In the genomic region with DNA sequence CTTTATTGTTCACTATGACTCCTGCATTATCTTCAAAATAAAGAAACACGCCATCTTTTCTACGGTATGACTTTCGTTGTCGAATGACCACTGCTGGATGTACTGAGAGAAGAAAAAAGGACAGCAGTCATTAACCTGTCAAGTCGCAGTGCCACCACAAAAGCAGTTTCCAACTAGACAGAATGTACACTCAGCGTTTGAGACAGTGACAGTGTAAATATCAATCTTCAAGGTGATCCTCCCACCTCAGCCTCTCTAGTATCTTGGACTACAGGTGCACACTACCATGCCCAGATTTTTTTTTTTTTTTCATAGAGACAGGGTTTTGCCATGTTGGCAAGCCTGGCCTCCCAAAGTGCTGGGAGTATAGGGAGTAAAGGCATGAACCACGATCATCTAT, we compare ENCODE assay signal across 11 cellular contexts. TPM values are rescaled to one million over a fixed set of nuclear protein-coding genes. Genes with fewer than 3 reads are reported as not detected.
DNase-seq lines count a peak whose midpoint lies in the region; ATAC-seq and TF ChIP-seq lines count a peak whose summit lies in the region.
"Had no signal": no experiment of that assay in that cellular context is flagged by ENCODE, and none has a peak within 500 bp of the region (broad histone marks: within the 10 kb centered on the region; RNA-seq: fewer than 3 reads in every experiment).

No MANE protein-coding gene starts in this region.

- no peaks in the 10 kb centered on the region for H3K27me3 Mint-ChIP-seq in activated CD4-positive, alpha-beta T cell treated with anti-CD3 and anti-CD28 coated beads for 36 hours
- no peaks in the 10 kb centered on the region for H3K27me3 Mint-ChIP-seq in endodermal cell (ENCODE audit: insufficient read depth)
- H3K27me3 Mint-ChIP-seq in osteocyte (ENCODE audit: unreplicated experiment): no peaks in the 10 kb centered on the region

- H2AFZ ChIP-seq in OCI-LY1 (ENCODE audit: low read length): no peak overlapping the region

- no peak for DNase-seq in activated CD4-positive, alpha-beta T cell treated with anti-CD3 and anti-CD28 coated beads for 36 hours
- no peak for DNase-seq in activated CD4-positive, alpha-beta T cell treated with anti-CD3 and anti-CD28 coated beads, Interleukin-2, amount 50 U/mL, for 48 hours
- DNase-seq in endodermal cell: no peak
- no peak for DNase-seq in osteocyte (ENCODE audit: extremely low spot score, unreplicated experiment)
- DNase-seq in amygdala (lab: John Stamatoyannopoulos, UW): no peak
- DNase-seq: activated CD4-positive, alpha-beta T cell treated with anti-CD3 and anti-CD28 coated beads for 1 hour; NCI-H2171 treated with DMSO at 0.1 percent for 48 hours; stimulated activated naive CD4-positive, alpha-beta T cell treated with Interleukin-2 at 50 U/mL for 16 hours had no signal

- ATAC-seq in activated CD4-positive, alpha-beta T cell treated with anti-CD3 and anti-CD28 coated beads for 36 hours: no peak
- no peak for ATAC-seq in HG02763 (IDR thresholded peaks at IDR 0.05; ENCODE audit: unreplicated experiment)
- no peak for ATAC-seq in GM21367 (IDR thresholded peaks at IDR 0.05; ENCODE audit: unreplicated experiment)

- H3K9ac ChIP-seq in OCI-LY1 (ENCODE audit: low read length) (no peak overlapping the region), endodermal cell (ENCODE audit: extremely low read depth, low read length, poor library complexity, severe bottlenecking) (peak overlapping the region; percentile 12)

- H3K9me2 ChIP-seq in OCI-LY1 (ENCODE audit: low read depth, low read length): no peaks in the 10 kb centered on the region

- no peak for TF ChIP-seq CTCF in OCI-LY1 (IDR thresholded peaks at IDR 0.05; ENCODE audit: low read length)
- TF ChIP-seq CTCF in endodermal cell (conservative IDR thresholded peaks at IDR 0.05): no peak
- no peak for TF ChIP-seq CTCF in osteocyte (IDR thresholded peaks at IDR 0.05)

- H3K27ac Mint-ChIP-seq in activated CD4-positive, alpha-beta T cell treated with anti-CD3 and anti-CD28 coated beads for 36 hours: peak overlapping the region; percentile 56
- H3K27ac Mint-ChIP-seq in endodermal cell (no peak overlapping the region), osteocyte (ENCODE audit: unreplicated experiment) (peak overlapping the region; percentile 19)

- POLR2A ChIA-PET in activated CD4-positive, alpha-beta T cell treated with anti-CD3 and anti-CD28 coated beads for 36 hours (lab: Charles Lee): interaction anchor here (0.8 kb wide), 1 partner anchor 20 kb away, joined by 3 read pairs; no protein-coding TSS in a partner anchor

- peaks cover 27% of the 10 kb centered on the region for H3K79me2 ChIP-seq in OCI-LY1 (ENCODE audit: insufficient read depth, low read length)

- no peak overlapping the region for H3K27ac ChIP-seq in OCI-LY1 (ENCODE audit: low read depth, low read length, poor library complexity, severe bottlenecking)
- no peak overlapping the region for H3K27ac ChIP-seq in endodermal cell (ENCODE audit: low read depth, low read length)

- H3K36me3 ChIP-seq in OCI-LY1 (ENCODE audit: insufficient read depth, low read length) (peaks cover 66% of the 10 kb centered on the region), endodermal cell (ENCODE audit: control insufficient read depth, insufficient read depth, low read length) (peaks cover 57% of the 10 kb centered on the region)

- H3K4me1 ChIP-seq in OCI-LY1 (ENCODE audit: insufficient read depth, low read length, severe bottlenecking) (peaks cover 33% of the 10 kb centered on the region), endodermal cell (ENCODE audit: control insufficient read depth, insufficient read depth, low read length) (no peaks in the 10 kb centered on the region)

- no peaks in the 10 kb centered on the region for H3K9me3 Mint-ChIP-seq in activated CD4-positive, alpha-beta T cell treated with anti-CD3 and anti-CD28 coated beads for 36 hours (ENCODE audit: low read depth)
- H3K9me3 Mint-ChIP-seq in endodermal cell (no peaks in the 10 kb centered on the region), osteocyte (ENCODE audit: unreplicated experiment) (no peaks in the 10 kb centered on the region)

- CTCF ChIA-PET in activated CD4-positive, alpha-beta T cell treated with anti-CD3 and anti-CD28 coated beads for 36 hours (lab: Charles Lee): interaction anchor here (1.2 kb wide), 1 partner anchor 89 kb away, joined by 3 read pairs; no protein-coding TSS in a partner anchor

- WGBS in endodermal cell (ENCODE audit: insufficient coverage in 1 of 2, insufficient read length in 1 of 2), 2 experiments: 97% methylated on average over 6 to 7 of the region's 7 CpGs

- H3K4me3 ChIP-seq in OCI-LY1 (ENCODE audit: low read depth, low read length, poor library complexity, severe bottlenecking): peak overlapping the region; percentile 78
- peak overlapping the region; percentile 97 for H3K4me3 ChIP-seq in endodermal cell (ENCODE audit: low read length)

- H3K4me1 Mint-ChIP-seq in activated CD4-positive, alpha-beta T cell treated with anti-CD3 and anti-CD28 coated beads for 36 hours: peaks cover 45% of the 10 kb centered on the region
- H3K4me1 Mint-ChIP-seq in endodermal cell (peaks cover 27% of the 10 kb centered on the region), osteocyte (ENCODE audit: unreplicated experiment) (peaks cover 38% of the 10 kb centered on the region)

- H3F3A ChIP-seq in OCI-LY1 (ENCODE audit: insufficient read depth, low read length): peaks cover 22% of the 10 kb centered on the region; the same call in 1 of the 2 replicates

- H3K4me2 ChIP-seq in OCI-LY1 (ENCODE audit: low read length): peak overlapping the region; percentile 71

- H3K27me3 ChIP-seq in OCI-LY1 (ENCODE audit: insufficient read depth, low read length) (no peaks in the 10 kb centered on the region), endodermal cell (ENCODE audit: control insufficient read depth, insufficient read depth, low read length, poor library complexity, severe bottlenecking) (no peaks in the 10 kb centered on the region)

- no peaks in the 10 kb centered on the region; the same call in 1 of the 2 replicates for H4K20me1 ChIP-seq in OCI-LY1 (ENCODE audit: insufficient read depth, low read length)

- H3K9me3 ChIP-seq in OCI-LY1 (ENCODE audit: low read length) (no peaks in the 10 kb centered on the region), endodermal cell (ENCODE audit: control insufficient read depth, low read length) (no peaks in the 10 kb centered on the region)

- intact Hi-C loops in activated CD4-positive, alpha-beta T cell treated with anti-CD3 and anti-CD28 coated beads for 36 hours (cut with DNase I, micrococcal nuclease): loop anchor here (5.0 to 10.0 kb wide), 3 partner anchors 98 to 552 kb away; partner anchors contain the start of genes EPOP (in 1 of the 2), FBXL20 (in 1 of the 2) and PSMB3 (in 1 of the 2)

- peak overlapping the region; percentile 99 for H3K4me3 Mint-ChIP-seq in activated CD4-positive, alpha-beta T cell treated with anti-CD3 and anti-CD28 coated beads for 36 hours
- H3K4me3 Mint-ChIP-seq in endodermal cell (peak overlapping the region; percentile 99), osteocyte (ENCODE audit: unreplicated experiment) (peak overlapping the region; percentile 98)

- H3K36me3 Mint-ChIP-seq in activated CD4-positive, alpha-beta T cell treated with anti-CD3 and anti-CD28 coated beads for 36 hours (ENCODE audit: low read depth): peaks cover 65% of the 10 kb centered on the region
- H3K36me3 Mint-ChIP-seq in endodermal cell (ENCODE audit: low read depth) (peaks cover 66% of the 10 kb centered on the region), osteocyte (ENCODE audit: unreplicated experiment) (peaks cover 51% of the 10 kb centered on the region)

RNA-seq across cellular contexts. Expression of gene RPL23, which starts 3.1 kb away (rescaled TPM):
- total RNA-seq in activated CD4-positive, alpha-beta T cell treated with anti-CD3 and anti-CD28 coated beads for 36 hours: 1,000 to 10,000 TPM; 1,886 to 1,896 TPM
- total RNA-seq in endodermal cell (1,000 to 10,000 TPM; 1,194 to 1,262 TPM), osteocyte (1,245 and 1,310 TPM in 2 replicates)
- 2,291 TPM for polyA plus RNA-seq in endodermal cell (2013, experiment 1 of 2)
- 2,039 TPM for polyA plus RNA-seq in endodermal cell (2013, experiment 2 of 2)

RNA-seq across cellular contexts. Expression of gene LASP1, which starts 19.5 kb away (rescaled TPM):
- total RNA-seq in activated CD4-positive, alpha-beta T cell treated with anti-CD3 and anti-CD28 coated beads for 36 hours: 100 to 1,000 TPM; 119 to 144 TPM
- total RNA-seq in endodermal cell (100 to 1,000 TPM; 168 to 177 TPM), osteocyte (402 and 409 TPM in 2 replicates)
- polyA plus RNA-seq in endodermal cell (2013, experiment 1 of 2): 102 TPM
- 102 TPM for polyA plus RNA-seq in endodermal cell (2013, experiment 2 of 2)

RNA-seq across cellular contexts. Expression of gene CWC25, which starts 25.3 kb away (rescaled TPM):
- total RNA-seq in activated CD4-positive, alpha-beta T cell treated with anti-CD3 and anti-CD28 coated beads for 36 hours: 10 to 100 TPM; 23.3 to 24.0 TPM
- total RNA-seq in endodermal cell: 10 to 100 TPM; 14.6 to 15.0 TPM
- 17.2 TPM for polyA plus RNA-seq in endodermal cell (2013, experiment 1 of 2)
- polyA plus RNA-seq in endodermal cell (2013, experiment 2 of 2): 16.7 TPM
- 16.5 and 17.2 TPM in 2 replicates for total RNA-seq in osteocyte

RNA-seq across cellular contexts. Expression of gene PIP4K2B, which starts 51.0 kb away (rescaled TPM):
- total RNA-seq in activated CD4-positive, alpha-beta T cell treated with anti-CD3 and anti-CD28 coated beads for 36 hours: 10 to 100 TPM; 36.3 to 41.6 TPM
- total RNA-seq in endodermal cell: 10 to 100 TPM; 74.3 to 91.6 TPM
- polyA plus RNA-seq in endodermal cell (2013, experiment 1 of 2): 63.1 TPM
- 63.1 TPM for polyA plus RNA-seq in endodermal cell (2013, experiment 2 of 2)
- total RNA-seq in osteocyte: 70.2 and 77.4 TPM in 2 replicates
